Comparison of ENCODE assay signal across 14 cellular contexts in the genomic region with DNA sequence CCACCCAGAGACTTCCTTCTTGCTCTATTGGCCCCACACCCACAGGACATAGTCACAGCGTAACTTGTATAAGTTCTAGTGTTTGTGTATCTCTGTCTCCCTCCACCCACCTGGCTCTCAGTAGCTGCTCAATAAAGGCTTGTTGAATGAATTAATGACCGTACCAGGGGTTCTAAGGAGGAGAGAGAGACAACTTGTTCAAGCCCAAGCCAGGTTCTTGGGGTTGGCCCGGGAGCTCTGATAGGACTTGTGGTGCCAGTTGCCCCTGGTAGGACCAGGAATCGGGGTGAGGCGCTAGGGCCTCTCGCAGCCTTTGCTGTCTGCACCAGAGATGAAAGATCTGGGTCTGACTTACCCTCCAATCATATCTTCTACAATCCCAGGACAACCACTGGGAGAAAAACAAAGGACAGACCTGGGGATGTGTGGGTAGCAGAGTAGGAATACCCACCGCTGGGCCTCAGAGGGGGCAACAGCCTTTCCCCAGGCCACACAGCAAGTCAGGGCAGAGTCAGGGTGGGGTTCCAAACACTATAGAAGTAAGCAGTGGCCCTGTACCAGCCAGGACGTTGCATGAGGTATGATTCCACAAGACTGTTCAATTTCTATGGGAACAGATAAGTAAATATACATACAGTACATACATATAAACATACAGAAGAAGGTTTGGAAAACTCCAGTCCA. TPM values are rescaled to one million over a fixed set of nuclear protein-coding genes. Genes with fewer than 3 reads are reported as not detected.
DNase-seq lines count a peak whose midpoint lies in the region; ATAC-seq and TF ChIP-seq lines count a peak whose summit lies in the region.
"Had no signal": no experiment of that assay in that cellular context is flagged by ENCODE, and none has a peak within 500 bp of the region (broad histone marks: within the 10 kb centered on the region; RNA-seq: fewer than 3 reads in every experiment).

No MANE protein-coding gene starts in this region.

- no peaks in the 10 kb centered on the region for H3K9me3 Mint-ChIP-seq in nephron

- DNase-seq in heart left ventricle (no peak), cardiac septum (ENCODE audit: low spot score) (no peak), ascending aorta (ENCODE audit: low spot score in 2 of 2) (no peak), upper lobe of left lung (no peak), NCI-H2227 (lab: John Stamatoyannopoulos, UW; ENCODE audit: unreplicated experiment) (no peak), NCI-H1105 (lab: John Stamatoyannopoulos, UW) (no peak)
- DNase-seq: COR-L47, dorsolateral prefrontal cortex, NCI-H2029 treated with DMSO at 0.1 percent for 48 hours, psoas muscle had no signal

- H3K4me1 Mint-ChIP-seq in nephron: peaks cover 62% of the 10 kb centered on the region

- TF ChIP-seq POLR2A in heart left ventricle (IDR thresholded peaks at IDR 0.05): no peak
- TF ChIP-seq POLR2A in upper lobe of left lung (IDR thresholded peaks at IDR 0.05): no peak

- no peak for TF ChIP-seq EP300 in upper lobe of left lung (IDR thresholded peaks at IDR 0.05)

- ATAC-seq in heart left ventricle: no peak
- ATAC-seq in upper lobe of left lung (ENCODE audit: low FRiP score in 2 of 2): no peak
- ATAC-seq in HG03521 (IDR thresholded peaks at IDR 0.05; ENCODE audit: unreplicated experiment): no peak
- ATAC-seq: GM12878, psoas muscle had no signal

- H3K9me3 ChIP-seq in heart left ventricle: no peaks in the 10 kb centered on the region
- no peaks in the 10 kb centered on the region for H3K9me3 ChIP-seq in ascending aorta
- H3K9me3 ChIP-seq in upper lobe of left lung: no peaks in the 10 kb centered on the region
- H3K9me3 ChIP-seq: esophagus muscularis mucosa, psoas muscle had no signal

- H3K4me3 Mint-ChIP-seq in nephron: peak overlapping the region in 1 of 3 experiments; percentile 21

- H3K27me3 ChIP-seq in heart left ventricle (no peaks in the 10 kb centered on the region), ascending aorta (no peaks in the 10 kb centered on the region), upper lobe of left lung (no peaks in the 10 kb centered on the region)
- H3K27me3 ChIP-seq: dorsolateral prefrontal cortex, esophagus muscularis mucosa had no signal

- H3K27ac ChIP-seq in heart left ventricle (peak overlapping the region in 9 of 12 donors; percentile 30 to 89 (median 55)), ascending aorta (peak overlapping the region; percentile 86 to 88), upper lobe of left lung (peak overlapping the region in 3 of 4 donors; percentile 11 to 84 (median 80))
- H3K27ac ChIP-seq: dorsolateral prefrontal cortex had no signal

- H3K36me3 Mint-ChIP-seq in nephron (ENCODE audit: low read depth): no peaks in the 10 kb centered on the region

- intact Hi-C loops in heart left ventricle (cut with DNase I) (loop anchor here in 2 of 10 donors (5.0 kb wide), 1 partner anchor 52 kb away; no protein-coding TSS in a partner anchor), cardiac septum (cut with DNase I) (loop anchor here (2.0 kb wide), 1 partner anchor 48 kb away; no protein-coding TSS in a partner anchor), ascending aorta (cut with DNase I) (no loop called here)

- H3K4me3 ChIP-seq in heart left ventricle (no peak overlapping the region), ascending aorta (no peak overlapping the region), upper lobe of left lung (no peak overlapping the region)
- H3K4me3 ChIP-seq: dorsolateral prefrontal cortex, esophagus muscularis mucosa, GM12878, psoas muscle had no signal

- TF ChIP-seq CTCF in heart left ventricle (IDR thresholded peaks at IDR 0.05) (no peak), ascending aorta (IDR thresholded peaks at IDR 0.05) (no peak), nephron (IDR thresholded peaks at IDR 0.05; ENCODE audit: unreplicated experiment in 3 of 3) (no peak), upper lobe of left lung (IDR thresholded peaks at IDR 0.05) (no peak)

- H3K4me1 ChIP-seq in heart left ventricle (peaks cover 0 to 64% (median 26%) of the 10 kb centered on the region in 12 donors), ascending aorta (peaks cover 21 to 28% of the 10 kb centered on the region in 2 donors), upper lobe of left lung (peaks cover 28 to 49% (median 36%) of the 10 kb centered on the region in 4 donors)

- WGBS in heart left ventricle, 4 donors: 57 to 78% (median 77%) methylated on average over 7 to 8 of the region's 8 CpGs
- 70 to 79% methylated on average over 8 of the region's 8 CpGs for WGBS in upper lobe of left lung, 2 donors

- H3K27ac Mint-ChIP-seq in nephron: peak overlapping the region; percentile 73 to 90 (median 80)

- H3K27me3 Mint-ChIP-seq in nephron (ENCODE audit: low read depth): peaks cover 4% of the 10 kb centered on the region

- H3K36me3 ChIP-seq in heart left ventricle (no peaks in the 10 kb centered on the region), ascending aorta (no peaks in the 10 kb centered on the region), upper lobe of left lung (no peaks in the 10 kb centered on the region)
- H3K36me3 ChIP-seq: esophagus muscularis mucosa had no signal

RNA-seq across cellular contexts. Expression of gene TGM2, which starts 5.3 kb away (rescaled TPM):
- total RNA-seq in heart left ventricle (1,000 to 10,000 TPM in 1 of 9 donors, 100 to 1,000 TPM in 8; 271 to 1,146 (median 567) TPM), cardiac septum (792 TPM), ascending aorta (529 TPM), upper lobe of left lung (100 to 1,000 TPM in 5 of 6 donors, 10 to 100 TPM in 1; 98.7 to 469 (median 290) TPM)
- 100 to 1,000 TPM; 211 to 972 TPM for polyA plus RNA-seq in heart left ventricle
